ENCODE assay signal across 28 cellular contexts in the genomic region with DNA sequence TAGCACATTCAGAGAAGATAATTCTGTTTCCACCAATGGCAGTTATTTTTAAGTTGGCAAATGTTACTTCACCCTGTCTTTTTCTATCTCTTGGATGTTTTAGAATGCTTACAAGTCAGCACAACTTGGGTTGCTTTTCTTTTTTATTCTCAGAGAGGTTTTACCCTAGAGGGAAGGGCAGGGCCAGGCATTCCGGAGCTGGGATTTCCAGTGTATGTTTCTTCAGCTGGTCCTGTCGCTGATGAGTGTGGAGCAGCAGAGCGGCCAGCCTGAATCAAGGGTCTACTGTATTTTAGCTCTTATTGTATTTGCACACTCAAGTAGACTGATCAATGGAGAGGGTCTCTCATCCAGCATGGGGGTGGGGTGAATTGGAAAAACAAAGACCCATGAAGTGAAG.
"Had no signal": no experiment of that assay in that cellular context is flagged by ENCODE, and none has a peak within 500 bp of the region (broad histone marks: within the 10 kb centered on the region; RNA-seq: fewer than 3 reads in every experiment).

No MANE protein-coding gene starts in this region.

- DNase-seq: activated B cell treated with CpG ODN at 0.5 μM for 24 hours; activated CD4-positive, alpha-beta T cell treated with anti-CD3 and anti-CD28 coated beads for 48 hours; activated CD4-positive, alpha-beta T cell treated with anti-CD3 and anti-CD28 coated beads, Interleukin-2, amount 50 U/mL, for 1 hour; activated CD4-positive, alpha-beta T cell treated with anti-CD3 and anti-CD28 coated beads, Interleukin-2, amount 50 U/mL, for 48 hours; activated CD8-positive, alpha-beta memory T cell treated with anti-CD3 and anti-CD28 coated beads for 24 hours; activated CD8-positive, alpha-beta T cell treated with anti-CD3 and anti-CD28 coated beads for 36 hours; activated effector memory CD4-positive, alpha-beta T cell treated with Interleukin-2 at 50 U/mL for 16 hours; activated gamma-delta T cell treated with Interleukin-2 at 50 U/mL for 16 hours; activated naive CD4-positive, alpha-beta T cell treated with anti-CD3 and anti-CD28 coated beads, Interleukin-2, amount 50 U/mL, for 16 hours; activated naive CD4-positive, alpha-beta T cell treated with Interleukin-2 at 50 U/mL for 16 hours; activated T-cell treated with anti-CD3 and anti-CD28 coated beads, Interleukin-2, amount 50 U/mL, for 4 hours; amniotic stem cell; anterior cingulate cortex; body of pancreas; caudate nucleus; cortex of kidney; dermis blood vessel endothelial cell; effector CD4-positive, alpha-beta T cell; effector memory CD8-positive, alpha-beta T cell; erythroblast; foreskin melanocyte; T-helper 1 cell; T-helper 17 cell; T1000; WERI-Rb-1 had no signal

- H3K27ac ChIP-seq: body of pancreas, esophagus muscularis mucosa, WERI-Rb-1 had no signal

- H3K4me3 ChIP-seq: body of pancreas, esophagus muscularis mucosa had no signal

- H3K27me3 ChIP-seq: body of pancreas, esophagus muscularis mucosa had no signal

- H3K4me1 ChIP-seq: body of pancreas had no signal

- ATAC-seq: activated CD4-positive, CD25-positive, alpha-beta regulatory T cell treated with anti-CD3 and anti-CD28 coated beads, Interleukin-2, amount 50 U/mL, for 24 hours; activated CD8-positive, alpha-beta T cell treated with anti-CD3 and anti-CD28 coated beads for 36 hours; activated T-cell treated with anti-CD3 and anti-CD28 coated beads, Interleukin-2, amount 50 U/mL, for 4 hours; activated T-helper 17 cell treated with anti-CD3 and anti-CD28 coated beads, Interleukin-2, amount 50 U/mL, for 72 hours; body of pancreas; effector memory CD8-positive, alpha-beta T cell; T-helper 17 cell had no signal

- H3K36me3 ChIP-seq: esophagus muscularis mucosa, WERI-Rb-1 had no signal

- H3K9me3 ChIP-seq: body of pancreas, esophagus muscularis mucosa had no signal
